Comparison of ENCODE assay signal across 22 cellular contexts in genomic region chr11:127411283-127411682, GRCh38.
"Had no signal": no experiment of that assay in that cellular context is flagged by ENCODE, and none has a peak within 500 bp of the region (broad histone marks: within the 10 kb centered on the region; RNA-seq: fewer than 3 reads in every experiment).

No MANE protein-coding gene starts in this region.

- FAIRE-seq: colon, endothelial cell of umbilical vein, frontal cortex had no signal

- DNase-seq: dermis blood vessel endothelial cell; dorsolateral prefrontal cortex; effector CD4-positive, alpha-beta T cell; effector memory CD4-positive, alpha-beta T cell; foreskin keratinocyte; heart left ventricle; hypothalamus; immature natural killer cell; left cardiac atrium; left ventricle myocardium superior; lower lobe of right lung; mesenchymal stem cell; mucosa of descending colon had no signal

- H3K27ac Mint-ChIP-seq: immature natural killer cell, mesothelial cell of epicardium had no signal

- H3K27ac ChIP-seq: coronary artery, dorsolateral prefrontal cortex, esophagus muscularis mucosa, foreskin keratinocyte, gastroesophageal sphincter, heart left ventricle, hepatocyte, left lung, lower lobe of right lung had no signal

- H3K4me1 ChIP-seq: esophagus muscularis mucosa, foreskin keratinocyte, gastroesophageal sphincter, heart left ventricle, left lung, lower lobe of right lung had no signal

- H3K4me2 ChIP-seq: hepatocyte had no signal

- H3K36me3 Mint-ChIP-seq: immature natural killer cell, mesothelial cell of epicardium had no signal

- ATAC-seq: foreskin keratinocyte, gastroesophageal sphincter, heart left ventricle, left cardiac atrium, left lung, left ventricle myocardium superior, mucosa of descending colon had no signal

- H3K36me3 ChIP-seq: esophagus muscularis mucosa, gastroesophageal sphincter, heart left ventricle, left lung, lower lobe of right lung had no signal

- H2AFZ ChIP-seq: hepatocyte had no signal

- H3K79me2 ChIP-seq: hepatocyte had no signal

- H3K4me3 ChIP-seq: coronary artery, dorsolateral prefrontal cortex, esophagus muscularis mucosa, gastroesophageal sphincter, heart left ventricle, hepatocyte, left lung, lower lobe of right lung, mucosa of descending colon had no signal

- H3K4me1 Mint-ChIP-seq: immature natural killer cell, mesothelial cell of epicardium had no signal

- H3K27me3 ChIP-seq: foreskin keratinocyte, gastroesophageal sphincter, hepatocyte, left lung had no signal

- H3K4me3 Mint-ChIP-seq: immature natural killer cell, mesothelial cell of epicardium had no signal
